Comparison of ENCODE assay signal across 12 cellular contexts in genomic region chr6:6390849-6391602, GRCh38.
DNase-seq lines count a peak whose midpoint lies in the region; ATAC-seq, FAIRE-seq and TF ChIP-seq lines count a peak whose summit lies in the region.
"Had no signal": no experiment of that assay in that cellular context is flagged by ENCODE, and none has a peak within 500 bp of the region (broad histone marks: within the 10 kb centered on the region; RNA-seq: fewer than 3 reads in every experiment).

No MANE protein-coding gene starts in this region.

- no peak for FAIRE-seq in HepG2 (lab: Jason Lieb, UNC)

- ATAC-seq in GM18505 (IDR thresholded peaks at IDR 0.05; ENCODE audit: unreplicated experiment) = peak; percentile 53
- ATAC-seq in GM21360 (IDR thresholded peaks at IDR 0.05; ENCODE audit: unreplicated experiment) = peak; percentile 69
- peak; percentile 57 for ATAC-seq in HG03103 (IDR thresholded peaks at IDR 0.05; ENCODE audit: low read depth, unreplicated experiment)
- no peak for ATAC-seq in HepG2
- ATAC-seq: left colon; stimulated activated naive CD8-positive, alpha-beta T cell treated with anti-CD3 and anti-CD28 coated beads, Interleukin-15, amount 100 ng/mL, for 72 hours had no signal

- H3K36me3 ChIP-seq in brain microvascular endothelial cell (replicated peaks) = no peaks in the 10 kb centered on the region
- H3K36me3 ChIP-seq in HepG2 (replicated peaks in 1 of 2; ENCODE audit: control insufficient read depth in 1 of 2, insufficient read depth in 2 of 2, low read length in 2 of 2) = no peaks in the 10 kb centered on the region

- DNase-seq in dorsolateral prefrontal cortex (peak in 7 of 10 donors; percentile 19 to 56 (median 50)), brain microvascular endothelial cell (no peak), NCI-H2107 (lab: John Stamatoyannopoulos, UW) (no peak), HepG2 (ENCODE audit: low spot score) (no peak)
- no peak for DNase-seq in central memory CD4-positive, alpha-beta T cell
- DNase-seq: left colon; stimulated activated naive CD8-positive, alpha-beta T cell treated with anti-CD3 and anti-CD28 coated beads, Interleukin-15, amount 100 ng/mL, for 72 hours; T-helper 2 cell had no signal

- peak overlapping the region in 32 of 59 donors; percentile 6 to 72 (median 48) for H3K27ac ChIP-seq in dorsolateral prefrontal cortex
- H3K27ac ChIP-seq in brain microvascular endothelial cell = no peak overlapping the region
- H3K27ac ChIP-seq in HepG2 (ENCODE audit: extremely low read length, insufficient read depth, low read length) = no peak overlapping the region
- H3K27ac ChIP-seq: HL-60 had no signal

- no TSS peak for BruUV-seq in HepG2 (replicated peaks; lab: Mats Ljungman, UMichigan)

- no peaks in the 10 kb centered on the region for H4K20me1 ChIP-seq in HepG2 (ENCODE audit: insufficient read depth, low read length)

- peak overlapping the region in 2 of 59 donors; percentile 8 to 21 for H3K4me3 ChIP-seq in dorsolateral prefrontal cortex
- no peak overlapping the region for H3K4me3 ChIP-seq in brain microvascular endothelial cell (ENCODE audit: low read depth, low read length)
- no peak overlapping the region for H3K4me3 ChIP-seq in HepG2 (replicated peaks in 1 of 3; ENCODE audit: insufficient read depth in 1 of 3, low read depth in 2 of 3, low read length in 3 of 3)

- no peak for TF ChIP-seq RAD21 in HepG2 (CRISPR knock-in tag; IDR thresholded peaks at IDR 0.05)

- H3K4me1 ChIP-seq in HepG2 (ENCODE audit: insufficient read depth, low read length) = no peaks in the 10 kb centered on the region

- POLR2A ChIA-PET in HepG2 (lab: Yijun Ruan, JAX) = no interaction called here

- intact Hi-C loops in dorsolateral prefrontal cortex (cut with DNase I) (no loop called here), HepG2 (cut with micrococcal nuclease; ENCODE audit: unreplicated experiment) (no loop called here)

- no peak overlapping the region for H2AFZ ChIP-seq in HepG2 (ENCODE audit: low read length)

- TF ChIP-seq CTCF in dorsolateral prefrontal cortex (IDR thresholded peaks at IDR 0.05 in 54 of 56, conservative IDR thresholded peaks at IDR 0.05 in 2 of 56; ENCODE audit: low read depth in 1 of 56, partially characterized antibody in 56 of 56) (no peak), brain microvascular endothelial cell (IDR thresholded peaks at IDR 0.05; ENCODE audit: low read depth, low read length, missing control alignments) (no peak), HepG2 (CRISPR knock-in tag; IDR thresholded peaks at IDR 0.05) (no peak)

- in situ Hi-C loops in brain microvascular endothelial cell (cut with HindIII; ENCODE audit: low pct_ligation_motif_present, low sequenced_read_pairs) (no loop called here), HepG2 (cut with HindIII; ENCODE audit: extremely low pct_ligation_motif_present, low pct_unique_long_range_greater_than_20kb) (no loop called here)

- TF ChIP-seq POLR2A in GM18505 (IDR thresholded peaks at IDR 0.05; ENCODE audit: borderline replicate concordance, extremely low read depth, insufficient read depth, insufficient read length) (no peak), HepG2 (IDR thresholded peaks at IDR 0.05; ENCODE audit: insufficient read depth in 1 of 2, low read depth in 2 of 2, low read length in 2 of 2) (no peak)

- no peaks in the 10 kb centered on the region for H3K9me3 ChIP-seq in HepG2 (ENCODE audit: low read length)

- H3K79me2 ChIP-seq in HepG2 (ENCODE audit: insufficient read depth, low read length) = no peaks in the 10 kb centered on the region

- H3K9ac ChIP-seq in HepG2 (ENCODE audit: insufficient read depth, low read depth, low read length) = no peak overlapping the region

- WGBS in HepG2 (ENCODE audit: low lambda C conversion rate) = 17% methylated on average over 7 of the region's 7 CpGs

- H3K4me2 ChIP-seq in HepG2 (ENCODE audit: low read depth, low read length) = no peak overlapping the region

- CTCF ChIA-PET in HepG2 (lab: Yijun Ruan, JAX; ENCODE audit: low intra/inter-chr PET ratio, low total read pairs) = no interaction called here

- TF ChIP-seq EP300 in HepG2 (IDR thresholded peaks at IDR 0.05; ENCODE audit: low read depth in 2 of 2, low read length in 2 of 2) = no peak
- TF ChIP-seq EP300 in HepG2 (CRISPR knock-in tag; IDR thresholded peaks at IDR 0.05; ENCODE audit: borderline replicate concordance) = no peak

- no peaks in the 10 kb centered on the region for H3K27me3 ChIP-seq in dorsolateral prefrontal cortex
- H3K27me3 ChIP-seq in brain microvascular endothelial cell (replicated peaks) = no peaks in the 10 kb centered on the region
- H3K27me3 ChIP-seq in HepG2 (ENCODE audit: control insufficient read depth in 1 of 2, insufficient read depth in 2 of 2, low read length in 2 of 2) = no peaks in the 10 kb centered on the region

TF ChIP-seq in HepG2, 621 proteins besides CTCF, POLR2A, EP300 and RAD21:
- no peak for TF ChIP-seq MYNN (CRISPR knock-in tag; IDR thresholded peaks at IDR 0.05; ENCODE audit: low read depth)
- no peak for TF ChIP-seq THAP9 (CRISPR knock-in tag; IDR thresholded peaks at IDR 0.05; ENCODE audit: borderline replicate concordance)
- no peak for TF ChIP-seq GTF3A (CRISPR knock-in tag; conservative IDR thresholded peaks at IDR 0.05)
- TF ChIP-seq HNRNPH1 (optimal IDR thresholded peaks at IDR 0.05; ENCODE audit: low read depth, low read length) = no peak
- TF ChIP-seq SP4 (CRISPR knock-in tag; IDR thresholded peaks at IDR 0.05) = no peak
- no peak for TF ChIP-seq ZNF563 (CRISPR knock-in tag; IDR thresholded peaks at IDR 0.05)
- TF ChIP-seq ZNF629 (CRISPR knock-in tag; conservative IDR thresholded peaks at IDR 0.05) = no peak
- TF ChIP-seq ADNP (CRISPR knock-in tag; IDR thresholded peaks at IDR 0.05) = no peak
- no peak for TF ChIP-seq ZNF761 (CRISPR knock-in tag; conservative IDR thresholded peaks at IDR 0.05)
- no peak for TF ChIP-seq HNF4A (CRISPR knock-in tag; IDR thresholded peaks at IDR 0.05)
- no peak for TF ChIP-seq TRAFD1 (CRISPR knock-in tag; IDR thresholded peaks at IDR 0.05; ENCODE audit: borderline replicate concordance)
- TF ChIP-seq SIN3A (IDR thresholded peaks at IDR 0.05; ENCODE audit: borderline replicate concordance, low read depth, low read length) = no peak
- TF ChIP-seq ZNF678 (CRISPR knock-in tag; IDR thresholded peaks at IDR 0.05) = no peak
- no peak for TF ChIP-seq ZNF746 (CRISPR knock-in tag; IDR thresholded peaks at IDR 0.05)
- TF ChIP-seq ZNF550 (CRISPR knock-in tag; IDR thresholded peaks at IDR 0.05; ENCODE audit: borderline replicate concordance) = no peak
- no peak for TF ChIP-seq ZNF75D (CRISPR knock-in tag; IDR thresholded peaks at IDR 0.05; ENCODE audit: borderline replicate concordance)
- no peak for TF ChIP-seq ZNF784 (CRISPR knock-in tag; IDR thresholded peaks at IDR 0.05; ENCODE audit: borderline replicate concordance)
- TF ChIP-seq FOSL2 (CRISPR knock-in tag; IDR thresholded peaks at IDR 0.05) = no peak
- no peak for TF ChIP-seq CENPBD1 (CRISPR knock-in tag; IDR thresholded peaks at IDR 0.05; ENCODE audit: borderline replicate concordance, low read depth)
TF ChIP-seq in HepG2: peak in this region for 0.

Comparison
In these comparisons a context has a peak if more than half of its experiments do, and no peak if none do; other contexts are left out.
1. DNase-seq: peak in dorsolateral prefrontal cortex (7 of 10); none in brain microvascular endothelial cell (single experiment), NCI-H2107 (single experiment), HepG2 (single experiment) and central memory CD4-positive, alpha-beta T cell (single experiment).
2. H3K27ac ChIP-seq: peak in dorsolateral prefrontal cortex (32 of 59); none in brain microvascular endothelial cell (single experiment) and HepG2 (single experiment).